9 cellular contexts compared by ENCODE assay signal in the genomic region with DNA sequence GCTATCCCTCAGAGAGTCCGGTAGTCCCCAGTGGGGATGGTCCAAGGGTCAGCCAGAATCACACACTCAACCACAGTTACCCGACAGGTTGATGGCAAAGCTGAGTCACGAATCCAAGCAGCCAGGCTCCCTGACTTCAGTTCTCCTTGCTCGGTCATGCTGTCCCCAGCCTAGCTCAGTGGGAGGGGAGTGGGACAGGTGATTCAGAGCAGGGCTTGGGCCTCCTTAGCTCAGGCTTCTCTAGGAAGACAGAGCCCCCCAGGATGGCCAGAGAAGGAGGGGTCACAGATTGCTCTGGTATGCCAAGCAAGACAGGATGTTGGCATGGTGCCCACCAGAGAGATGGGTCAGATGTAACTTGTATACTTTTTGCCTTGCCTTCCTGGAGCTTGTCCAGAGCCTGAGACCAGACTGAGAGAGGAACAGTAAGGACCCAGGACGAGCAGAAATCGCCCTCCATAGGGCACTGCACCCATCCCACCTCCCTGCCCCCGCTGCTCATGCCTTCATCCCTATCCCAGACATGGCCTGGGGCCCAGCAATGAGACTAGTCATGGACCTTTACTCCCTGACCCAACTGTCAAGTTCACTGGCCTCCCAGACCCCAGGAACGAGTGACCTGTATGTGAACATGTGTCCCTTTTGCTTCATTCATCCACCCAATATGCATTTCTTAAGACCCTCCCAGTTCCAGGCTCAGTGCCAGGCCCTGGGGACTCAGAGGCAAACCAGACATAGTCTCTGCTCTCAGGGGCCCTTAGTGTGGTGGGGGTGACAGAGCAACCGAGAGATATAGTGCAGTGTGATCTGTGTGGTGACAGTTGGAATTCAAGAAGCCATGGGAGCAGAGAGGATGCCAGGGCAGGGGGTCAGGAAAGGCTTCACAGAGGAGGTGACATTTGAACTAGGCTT.
DNase-seq lines count a peak whose midpoint lies in the region; ATAC-seq, FAIRE-seq and TF ChIP-seq lines count a peak whose summit lies in the region.
"Had no signal": no experiment of that assay in that cellular context is flagged by ENCODE, and none has a peak within 500 bp of the region (broad histone marks: within the 10 kb centered on the region; RNA-seq: fewer than 3 reads in every experiment).

No MANE protein-coding gene starts in this region.

- H3K27ac ChIP-seq in CD4-positive, alpha-beta T cell (ENCODE audit: low read depth, low read length): no peak overlapping the region
- no peak overlapping the region for H3K27ac ChIP-seq in ovary

- H3K4me1 Mint-ChIP-seq in CD4-positive, alpha-beta T cell (ENCODE audit: low read depth): peaks cover 5% of the 10 kb centered on the region

- POLR2A ChIA-PET in CD4-positive, alpha-beta T cell (lab: Charles Lee): interaction anchor here (1.4 kb wide), 1 partner anchor 67 kb away, joined by 9 read pairs; a partner anchor contains a TSS

- peak overlapping the region; percentile 15 for H3K4me3 Mint-ChIP-seq in CD4-positive, alpha-beta T cell

- WGBS in ovary, 3 donors: 58 to 65% (median 59%) methylated on average over 8 to 9 of the region's 9 CpGs

- no peak for TF ChIP-seq CTCF in CD4-positive, alpha-beta T cell (IDR thresholded peaks at IDR 0.05)
- no peak for TF ChIP-seq CTCF in ovary (IDR thresholded peaks at IDR 0.05)

- no peak overlapping the region for H3K27ac Mint-ChIP-seq in CD4-positive, alpha-beta T cell

- no peaks in the 10 kb centered on the region for H3K9me3 ChIP-seq in CD4-positive, alpha-beta T cell (ENCODE audit: control insufficient read depth, low read length)
- H3K9me3 ChIP-seq in ovary: no peaks in the 10 kb centered on the region

- intact Hi-C loops in CD4-positive, alpha-beta T cell (cut with DNase I, micrococcal nuclease): no loop called here
- intact Hi-C loops in ovary (cut with DNase I): no loop called here

- no peaks in the 10 kb centered on the region for H3K36me3 ChIP-seq in ovary

- TF ChIP-seq EP300 in ovary (IDR thresholded peaks at IDR 0.05): no peak

- H3K27me3 Mint-ChIP-seq in CD4-positive, alpha-beta T cell: no peaks in the 10 kb centered on the region

- no peak overlapping the region for H3K4me3 ChIP-seq in ovary

- no peaks in the 10 kb centered on the region for H3K36me3 Mint-ChIP-seq in CD4-positive, alpha-beta T cell (ENCODE audit: low read depth)

- H3K9me3 Mint-ChIP-seq in CD4-positive, alpha-beta T cell: no peaks in the 10 kb centered on the region

- no peak for TF ChIP-seq POLR2A in ovary (IDR thresholded peaks at IDR 0.05)

- ATAC-seq in CD4-positive, alpha-beta T cell (ENCODE audit: poor library complexity): no peak
- no peak for ATAC-seq in HG03342 (IDR thresholded peaks at IDR 0.05; ENCODE audit: unreplicated experiment)

- no peak for DNase-seq in CD4-positive, alpha-beta T cell
- peak; percentile 13 for DNase-seq in RCC 7860 (ENCODE audit: low spot score)
- peak; percentile 18 for DNase-seq in fibroblast of peridontal ligament (ENCODE audit: extremely low read depth)
- peak; percentile 35 to 63 (median 52) for DNase-seq in ovary
- no peak for DNase-seq in HCEC 1CT
- DNase-seq in NCI-H2171 treated with DMSO at 0.1 percent for 48 hours (lab: John Stamatoyannopoulos, UW): no peak
- no peak for DNase-seq in UCSD-AML1 (lab: John Stamatoyannopoulos, UW; ENCODE audit: unreplicated experiment)
- DNase-seq: SIG-M5 had no signal

- no peaks in the 10 kb centered on the region for H3K27me3 ChIP-seq in CD4-positive, alpha-beta T cell (ENCODE audit: control insufficient read depth, insufficient read depth, low read length)
- H3K27me3 ChIP-seq in ovary: no peaks in the 10 kb centered on the region

- FAIRE-seq in RCC 7860 (lab: Jason Lieb, UNC): no peak

- CTCF ChIA-PET in CD4-positive, alpha-beta T cell (lab: Charles Lee): interaction anchor here (0.7 kb wide), 1 partner anchor 131 kb away, joined by 3 read pairs; no protein-coding TSS in a partner anchor

- peaks cover 2% of the 10 kb centered on the region for H3K4me1 ChIP-seq in ovary (ENCODE audit: insufficient read depth)

Comparison
In these comparisons a context has a peak if more than half of its experiments do, and no peak if none do; other contexts are left out.
1. DNase-seq: peak in RCC 7860 (single experiment), fibroblast of peridontal ligament (single experiment) and ovary (5 of 5); none in CD4-positive, alpha-beta T cell (0 of 10), HCEC 1CT (single experiment), NCI-H2171 treated with DMSO at 0.1 percent for 48 hours (single experiment) and UCSD-AML1 (single experiment).